ENCODE assay signal across 1 cellular context in genomic region chr1:150268706-150269403, GRCh38.
TF ChIP-seq lines count a peak whose summit lies in the region.

TSS of gene APH1A (minus strand) at chr1:150269016. CDS start at chr1:150268810, 206 bp downstream.

TF ChIP-seq in K562, 482 proteins besides CTCF, POLR2A, EP300 and RAD21 (continued from another document):
- peak; percentile 94 for TF ChIP-seq PRDM10 (IDR thresholded peaks at IDR 0.05; ENCODE audit: partially characterized antibody)
- TF ChIP-seq ZBTB11 (CRISPR knock-in tag; IDR thresholded peaks at IDR 0.05) = peak; percentile 59 to 93 (median 62)
- no peak for TF ChIP-seq CSDE1 (IDR thresholded peaks at IDR 0.05)
- TF ChIP-seq TOE1 (IDR thresholded peaks at IDR 0.05; ENCODE audit: borderline replicate concordance) = 0 out of 2 replicates have a peak, but pooled peaks have one; percentile 48
- TF ChIP-seq TOE1 (CRISPR knock-in tag; IDR thresholded peaks at IDR 0.05; ENCODE audit: borderline replicate concordance, low read depth) = no peak
- TF ChIP-seq ATF1 (CRISPR knock-in tag; IDR thresholded peaks at IDR 0.05) = no peak
- peak; percentile 90 for TF ChIP-seq ATF1 (tag; IDR thresholded peaks at IDR 0.05)
- TF ChIP-seq HMG20A (CRISPR knock-in tag; conservative IDR thresholded peaks at IDR 0.05) = no peak
- peak; percentile 82 for TF ChIP-seq POLR2G (IDR thresholded peaks at IDR 0.05; ENCODE audit: low read depth, low read length)
- no peak for TF ChIP-seq ZNF57 (CRISPR knock-in tag; IDR thresholded peaks at IDR 0.05)
- 0 out of 2 replicates have a peak, but pooled peaks have one; percentile 20 for TF ChIP-seq TGIF2 (CRISPR knock-in tag; IDR thresholded peaks at IDR 0.05)
- no peak for TF ChIP-seq CBFA2T3 (IDR thresholded peaks at IDR 0.05)
- TF ChIP-seq ZBTB7A (IDR thresholded peaks at IDR 0.05; ENCODE audit: borderline replicate concordance, control insufficient read depth, low read depth, low read length) = peak; percentile 94
- TF ChIP-seq TFAM (CRISPR knock-in tag; conservative IDR thresholded peaks at IDR 0.05) = no peak
- TF ChIP-seq SREBF1 (IDR thresholded peaks at IDR 0.05; ENCODE audit: borderline replicate concordance, low read depth, low read length) = no peak
- no peak for TF ChIP-seq OTX1 (CRISPR knock-in tag; IDR thresholded peaks at IDR 0.05)
- TF ChIP-seq DLX4 (CRISPR knock-in tag; IDR thresholded peaks at IDR 0.05) = no peak
- peak; percentile 71 to 78 for TF ChIP-seq NRF1 (conservative IDR thresholded peaks at IDR 0.05 in 1 of 2, IDR thresholded peaks at IDR 0.05 in 1 of 2)
- peak in 1 of 2 experiments; percentile 59; a peak in 1 of 4 replicates for TF ChIP-seq KDM4B (IDR thresholded peaks at IDR 0.05; ENCODE audit: borderline replicate concordance in 2 of 2, low read depth in 1 of 2)
